8 cellular contexts compared by ENCODE assay signal in genomic region chr3:86990171-86990733, GRCh38. TPM values are rescaled to one million over a fixed set of nuclear protein-coding genes. Genes with fewer than 3 reads are reported as not detected.
DNase-seq lines count a peak whose midpoint lies in the region; ATAC-seq and TF ChIP-seq lines count a peak whose summit lies in the region.

No MANE protein-coding gene starts in this region.

- WGBS in trophoblast cell (ENCODE audit: extremely low coverage, insufficient coverage, insufficient read length) = no CpG with 5 or more reads among the region's 27 CpGs

- H3K4ac ChIP-seq in trophoblast cell (ENCODE audit: low read depth, low read length) = peak overlapping the region; percentile 37

- peak overlapping the region; percentile 33 for H2BK5ac ChIP-seq in trophoblast cell (ENCODE audit: low read depth, low read length, poor library complexity)

- peak overlapping the region; percentile 33 for H4K8ac ChIP-seq in trophoblast cell (ENCODE audit: low read depth, low read length)

- peak overlapping the region; percentile 58 for H4K91ac ChIP-seq in trophoblast cell (ENCODE audit: low read depth, low read length)

- no peak for ATAC-seq in HG02798 (IDR thresholded peaks at IDR 0.05; ENCODE audit: poor library complexity, unreplicated experiment)
- no peak for ATAC-seq in GM18861 (IDR thresholded peaks at IDR 0.05; ENCODE audit: unreplicated experiment)

- no peak overlapping the region for H2AK5ac ChIP-seq in trophoblast cell (ENCODE audit: low read length)

- peak overlapping the region; percentile 78 for H2BK120ac ChIP-seq in trophoblast cell (ENCODE audit: insufficient read depth, low read length, poor library complexity)

- H3K23ac ChIP-seq in trophoblast cell (ENCODE audit: low read length) = no peak overlapping the region

- peaks cover 0 to 7% of the 10 kb centered on the region in 2 experiments for H3K4me1 ChIP-seq in trophoblast cell (ENCODE audit: control insufficient read depth in 1 of 2, insufficient read depth in 2 of 2, low read length in 2 of 2)

- peaks cover 9% of the 10 kb centered on the region for H3K79me1 ChIP-seq in trophoblast cell (ENCODE audit: low read length)

- peak overlapping the region; percentile 34 for H2BK12ac ChIP-seq in trophoblast cell (ENCODE audit: low read length)

- no peaks in the 10 kb centered on the region for H3K9me3 ChIP-seq in trophoblast cell (ENCODE audit: insufficient read depth, low read depth, low read length)

- no peaks in the 10 kb centered on the region for H3K27me3 ChIP-seq in trophoblast cell (ENCODE audit: insufficient read depth, low read length)

- H4K12ac ChIP-seq in trophoblast cell (ENCODE audit: low read depth, low read length) = peak overlapping the region; percentile 0

- no peak for TF ChIP-seq CTCF in GM10266 (IDR thresholded peaks at IDR 0.05; ENCODE audit: control insufficient read depth, insufficient read depth, low read depth, missing control alignments)
- no peak for TF ChIP-seq CTCF in fibroblast of mammary gland (conservative IDR thresholded peaks at IDR 0.05; ENCODE audit: control insufficient read depth, insufficient read depth, low read depth, low read length)

- peak overlapping the region; percentile 81 for H2AFZ ChIP-seq in trophoblast cell (ENCODE audit: insufficient read depth, low read length, poor library complexity)

- DNase-seq in GM10266 (ENCODE audit: extremely low spot score) (peak; percentile 29), LHCN-M2 (ENCODE audit: low read depth) (peak; percentile 50), fibroblast of mammary gland (ENCODE audit: low read depth) (no peak), trophoblast cell (peak; percentile 59 to 70), NCI-H2029 (lab: John Stamatoyannopoulos, UW) (no peak)
- no peak for DNase-seq in effector CD4-positive, alpha-beta T cell

- H3K4me2 ChIP-seq in trophoblast cell (ENCODE audit: low read length) = peak overlapping the region; percentile 68

- H3K18ac ChIP-seq in trophoblast cell (ENCODE audit: low read length) = peak overlapping the region; percentile 16

- H3K27ac ChIP-seq in trophoblast cell (ENCODE audit: low read depth, low read length) = peak overlapping the region; percentile 64

- H3K14ac ChIP-seq in trophoblast cell (ENCODE audit: low read length) = peak overlapping the region; percentile 40

- H3K9ac ChIP-seq in trophoblast cell (ENCODE audit: low read length) = peak overlapping the region; percentile 0

- no peaks in the 10 kb centered on the region for H3K36me3 ChIP-seq in trophoblast cell (ENCODE audit: control insufficient read depth in 1 of 2, insufficient read depth in 2 of 2, low read length in 2 of 2)

- H3K79me2 ChIP-seq in trophoblast cell (ENCODE audit: control insufficient read depth, insufficient read depth, low read length, poor library complexity) = peaks cover 2% of the 10 kb centered on the region

- H3K4me3 ChIP-seq in fibroblast of mammary gland (ENCODE audit: control insufficient read depth, low read depth, low read length) (peak overlapping the region; percentile 64), trophoblast cell (ENCODE audit: low read depth, low read length) (peak overlapping the region; percentile 80)

RNA-seq across cellular contexts. Expression of gene VGLL3, which starts 0.7 kb away (rescaled TPM):
- total RNA-seq in LHCN-M2 (2014; rRNA removed) = 31.3 and 41.0 TPM in 2 replicates
- polyA plus RNA-seq in LHCN-M2 (2012) = 17.8 TPM
- polyA plus RNA-seq in trophoblast cell (2013) = 44.9 and 47.0 TPM in 2 replicates

Comparison
In these comparisons a context has a peak if more than half of its experiments do, and no peak if none do; other contexts are left out.
1. DNase-seq: peak in GM10266 (single experiment), LHCN-M2 (single experiment) and trophoblast cell (2 of 2); none in fibroblast of mammary gland (single experiment), effector CD4-positive, alpha-beta T cell (single experiment) and NCI-H2029 (single experiment).